8 cellular contexts compared by ENCODE assay signal in genomic region chr9:131395745-131396479, GRCh38. TPM values are rescaled to one million over a fixed set of nuclear protein-coding genes. Genes with fewer than 3 reads are reported as not detected.
DNase-seq lines count a peak whose midpoint lies in the region; ATAC-seq and TF ChIP-seq lines count a peak whose summit lies in the region.

No MANE protein-coding gene starts in this region.

- CTCF ChIA-PET in RWPE1 (lab: Yijun Ruan, JAX), result interaction anchor here (0.6 to 1.8 kb wide), 2 partner anchors 11 to 60 kb away, joined by 10 to 11 read pairs; no protein-coding TSS in a partner anchor

- no peak for ATAC-seq in HG02610 (IDR thresholded peaks at IDR 0.05; ENCODE audit: unreplicated experiment)

- TF ChIP-seq CTCF in GM12864 (IDR thresholded peaks at IDR 0.05; ENCODE audit: low read depth, low read length, missing control alignments) (no peak), RWPE1 (conservative IDR thresholded peaks at IDR 0.05; ENCODE audit: low read depth) (no peak)

- no peaks in the 10 kb centered on the region for H3K36me3 ChIP-seq in esophagus (ENCODE audit: control insufficient read depth in 2 of 2, insufficient read depth in 2 of 2, low read length in 1 of 2)

- no peak for DNase-seq in GM12864 (ENCODE audit: low read depth)
- DNase-seq in RWPE1 (ENCODE audit: low spot score), result peak; percentile 76
- DNase-seq in retina, result peak; percentile 32
- no peak for DNase-seq in kidney glomerular epithelial cell (lab: John Stamatoyannopoulos, UW)
- DNase-seq in activated CD4-positive, CD25-positive, alpha-beta regulatory T cell treated with anti-CD3 and anti-CD28 coated beads, Interleukin-2, amount 50 U/mL, for 72 hours, result no peak
- no peak for DNase-seq in NCI-H187 treated with DMSO at 0.1 percent for 48 hours (lab: John Stamatoyannopoulos, UW)

- POLR2A ChIA-PET in RWPE1 (lab: Yijun Ruan, JAX; ENCODE audit: low non-redundant PET), result no interaction called here

- H3K27me3 ChIP-seq in esophagus (ENCODE audit: control insufficient read depth in 1 of 2, insufficient read depth in 2 of 2, low read length in 2 of 2), result no peaks in the 10 kb centered on the region

- peaks cover 10 to 11% of the 10 kb centered on the region in 2 donors for H3K4me1 ChIP-seq in esophagus (ENCODE audit: control insufficient read depth in 2 of 2, insufficient read depth in 2 of 2, low read length in 1 of 2)

- H3K4me3 ChIP-seq in GM12864 (ENCODE audit: low read depth, low read length) (peak overlapping the region; percentile 59), esophagus (ENCODE audit: low read depth in 1 of 2, low read length in 2 of 2) (peak overlapping the region; percentile 75 to 88)

- 24 to 27% methylated on average over 11 of the region's 11 CpGs for WGBS in esophagus, 2 donors

- H3K27ac ChIP-seq in RWPE1 (peak overlapping the region; percentile 99), esophagus (ENCODE audit: low read depth in 2 of 2, low read length in 1 of 2) (peak overlapping the region; percentile 98 to 99)

- no peaks in the 10 kb centered on the region for H3K9me3 ChIP-seq in esophagus (ENCODE audit: control insufficient read depth in 2 of 2, insufficient read depth in 1 of 2, low read depth in 1 of 2, low read length in 1 of 2)

RNA-seq across cellular contexts. Expression of gene PRRC2B, which starts 2.0 kb away (rescaled TPM):
- polyA plus RNA-seq in esophagus, result 10 to 100 TPM; 26.8 to 60.0 TPM

Comparison
In these comparisons a context has a peak if more than half of its experiments do, and no peak if none do; other contexts are left out.
1. DNase-seq: peak in RWPE1 (single experiment) and retina (single experiment); none in GM12864 (single experiment), kidney glomerular epithelial cell (single experiment), activated CD4-positive, CD25-positive, alpha-beta regulatory T cell treated with anti-CD3 and anti-CD28 coated beads, Interleukin-2, amount 50 U/mL, for 72 hours (single experiment) and NCI-H187 treated with DMSO at 0.1 percent for 48 hours (single experiment).